Comparison of ENCODE assay signal across 8 cellular contexts in genomic region chr10:50739618-50740350, GRCh38. TPM values are rescaled to one million over a fixed set of nuclear protein-coding genes. Genes with fewer than 3 reads are reported as not detected.
DNase-seq lines count a peak whose midpoint lies in the region; ATAC-seq and TF ChIP-seq lines count a peak whose summit lies in the region.

TSS of gene ASAH2B (plus strand) at chr10:50739936. CDS start at chr10:50745131, 5,195 bp downstream.

- H3K4me3 ChIP-seq in ACC112 (ENCODE audit: low read depth, low read length), result peak within 1 kb of the TSS; percentile 93
- peak within 1 kb of the TSS; percentile 63 for H3K4me3 ChIP-seq in ectodermal cell (ENCODE audit: insufficient read depth, low read depth, low read length)
- peak within 1 kb of the TSS; percentile 65 for H3K4me3 ChIP-seq in lung

- peaks cover 15% of the 10 kb centered on the region for H3K4me1 Mint-ChIP-seq in activated CD4-positive, alpha-beta memory T cell treated with anti-CD3 and anti-CD28 coated beads, Interleukin-2, amount 10 ng/mL, durations not matched to agents 7 days and 5 days

- TF ChIP-seq CTCF in lung (IDR thresholded peaks at IDR 0.05; ENCODE audit: control extremely low read depth, extremely low read depth), result no peak

- peaks cover 6% of the 10 kb centered on the region for H3K79me2 ChIP-seq in ACC112 (ENCODE audit: control insufficient read depth, insufficient read depth, low read length, unreplicated experiment)

- no peaks in the 10 kb centered on the region for H3K36me3 Mint-ChIP-seq in activated CD4-positive, alpha-beta memory T cell treated with anti-CD3 and anti-CD28 coated beads, Interleukin-2, amount 10 ng/mL, durations not matched to agents 7 days and 5 days (ENCODE audit: low read depth)

- H3K36me3 ChIP-seq in ACC112 (ENCODE audit: insufficient read depth, low read length), result no peaks in the 10 kb centered on the region
- H3K36me3 ChIP-seq in ectodermal cell (ENCODE audit: control insufficient read depth, insufficient read depth, low read length), result no peaks in the 10 kb centered on the region
- no peaks in the 10 kb centered on the region for H3K36me3 ChIP-seq in lung (ENCODE audit: control insufficient read depth in 2 of 2, insufficient read depth in 2 of 2, low read length in 2 of 2)

- H3K9me3 ChIP-seq in ectodermal cell (ENCODE audit: control insufficient read depth, low read length) (no peaks in the 10 kb centered on the region), lung (ENCODE audit: control insufficient read depth in 2 of 2, insufficient read depth in 1 of 2, low read length in 1 of 2) (no peaks in the 10 kb centered on the region)

- WGBS in ectodermal cell, 2 experiments, result 1% methylated on average over 63 of the region's 63 CpGs
- WGBS in lung, 2 donors, result 0 to 1% methylated on average over 62 to 63 of the region's 63 CpGs

- H3K27ac Mint-ChIP-seq in activated CD4-positive, alpha-beta memory T cell treated with anti-CD3 and anti-CD28 coated beads, Interleukin-2, amount 10 ng/mL, durations not matched to agents 7 days and 5 days, result peak within 1 kb of the TSS; percentile 58

- DNase-seq in NCI-H460 (ENCODE audit: extremely low read depth, low read depth), result peak; percentile 66
- peak; percentile 78 for DNase-seq in activated CD4-positive, alpha-beta memory T cell treated with anti-CD3 and anti-CD28 coated beads, Interleukin-2, amount 10 ng/mL, durations not matched to agents 7 days and 5 days
- DNase-seq in lung (ENCODE audit: low spot score), result peak; percentile 88
- DNase-seq in stimulated activated CD4-positive, alpha-beta T cell treated with anti-CD3 and anti-CD28 coated beads, Interleukin-4, amount 100 ng/mL, for 48 hours (ENCODE audit: low read depth in 2 of 2), result peak; percentile 72 to 73

- H2AFZ ChIP-seq in ACC112 (ENCODE audit: low read length, unreplicated experiment), result peak within 1 kb of the TSS; percentile 93

- H3K27me3 ChIP-seq in ACC112 (ENCODE audit: insufficient read depth, low read length) (no peaks in the 10 kb centered on the region), ectodermal cell (ENCODE audit: control insufficient read depth, insufficient read depth, low read length, poor library complexity, severe bottlenecking) (peaks cover 5% of the 10 kb centered on the region), lung (ENCODE audit: control insufficient read depth, insufficient read depth) (no peaks in the 10 kb centered on the region)

- H3K4me1 ChIP-seq in ACC112 (ENCODE audit: control insufficient read depth, insufficient read depth, low read length, unreplicated experiment) (peaks cover 7% of the 10 kb centered on the region), ectodermal cell (ENCODE audit: control insufficient read depth, insufficient read depth, low read length) (no peaks in the 10 kb centered on the region), lung (ENCODE audit: control insufficient read depth in 2 of 2, insufficient read depth in 2 of 2, low read length in 2 of 2) (peaks cover 0 to 4% of the 10 kb centered on the region in 2 donors)

- POLR2A ChIA-PET in activated CD4-positive, alpha-beta memory T cell treated with anti-CD3 and anti-CD28 coated beads, Interleukin-2, amount 10 ng/mL, durations not matched to agents 7 days and 5 days (lab: Charles Lee), result interaction anchor here (1.3 kb wide), 1 partner anchor 227 kb away, joined by 3 read pairs; no protein-coding TSS in a partner anchor

- H3K27me3 Mint-ChIP-seq in activated CD4-positive, alpha-beta memory T cell treated with anti-CD3 and anti-CD28 coated beads, Interleukin-2, amount 10 ng/mL, durations not matched to agents 7 days and 5 days, result peaks cover 8% of the 10 kb centered on the region

- H3K4me3 Mint-ChIP-seq in activated CD4-positive, alpha-beta memory T cell treated with anti-CD3 and anti-CD28 coated beads, Interleukin-2, amount 10 ng/mL, durations not matched to agents 7 days and 5 days, result peak within 1 kb of the TSS; percentile 89

- H3K27ac ChIP-seq in ACC112 (ENCODE audit: low read depth, low read length) (peak within 1 kb of the TSS; percentile 93), ectodermal cell (ENCODE audit: insufficient read depth, low read depth, low read length, poor library complexity, severe bottlenecking) (peak within 1 kb of the TSS; percentile 45), lung (ENCODE audit: low read depth in 1 of 2, low read length in 1 of 2) (peak within 1 kb of the TSS; percentile 40 to 80)

- peak; percentile 88 for ATAC-seq in GM18868 (IDR thresholded peaks at IDR 0.05; ENCODE audit: unreplicated experiment)
- ATAC-seq in HG03095 (IDR thresholded peaks at IDR 0.05; ENCODE audit: unreplicated experiment), result peak; percentile 80
- peak; percentile 84 for ATAC-seq in lung (ENCODE audit: insufficient read depth, low FRiP score)

- no peaks in the 10 kb centered on the region for H3K9me3 Mint-ChIP-seq in activated CD4-positive, alpha-beta memory T cell treated with anti-CD3 and anti-CD28 coated beads, Interleukin-2, amount 10 ng/mL, durations not matched to agents 7 days and 5 days

- CTCF ChIA-PET in activated CD4-positive, alpha-beta memory T cell treated with anti-CD3 and anti-CD28 coated beads, Interleukin-2, amount 10 ng/mL, durations not matched to agents 7 days and 5 days (lab: Charles Lee), result no interaction called here

RNA-seq across cellular contexts. Expression of gene ASAH2B, which starts in this region (rescaled TPM):
- 8.1 and 10.6 TPM in 2 replicates for total RNA-seq in NCI-H460 (2014; rRNA removed; shearing (Covaris generic))
- 8.3 and 17.4 TPM in 2 replicates for polyA plus RNA-seq in NCI-H460 (2014; cell fraction: nucleus; rRNA removed)
- total RNA-seq in activated CD4-positive, alpha-beta memory T cell treated with anti-CD3 and anti-CD28 coated beads, Interleukin-2, amount 10 ng/mL, durations not matched to agents 7 days and 5 days, result 1 to 10 TPM; 1.5 TPM
- 8.7 TPM for polyA plus RNA-seq in ectodermal cell (2013, experiment 1 of 4)
- 9.7 TPM for polyA plus RNA-seq in ectodermal cell (2013, experiment 2 of 4)
- polyA plus RNA-seq in ectodermal cell (2013, experiment 3 of 4), result 5.6 TPM
- polyA plus RNA-seq in ectodermal cell (2013, experiment 4 of 4), result 8.0 TPM
- 1 to 10 TPM; 3.6 to 6.1 TPM for total RNA-seq in lung
- polyA plus RNA-seq in lung, result 1 to 10 TPM; 2.9 to 3.1 TPM

Comparison
In these comparisons a context has a peak if more than half of its experiments do, and no peak if none do; other contexts are left out.
1. Peak in every context shown above with its lines: DNase-seq, ATAC-seq, H3K4me3 ChIP-seq and H3K27ac ChIP-seq.